ENCODE assay signal across 31 cellular contexts in the genomic region with DNA sequence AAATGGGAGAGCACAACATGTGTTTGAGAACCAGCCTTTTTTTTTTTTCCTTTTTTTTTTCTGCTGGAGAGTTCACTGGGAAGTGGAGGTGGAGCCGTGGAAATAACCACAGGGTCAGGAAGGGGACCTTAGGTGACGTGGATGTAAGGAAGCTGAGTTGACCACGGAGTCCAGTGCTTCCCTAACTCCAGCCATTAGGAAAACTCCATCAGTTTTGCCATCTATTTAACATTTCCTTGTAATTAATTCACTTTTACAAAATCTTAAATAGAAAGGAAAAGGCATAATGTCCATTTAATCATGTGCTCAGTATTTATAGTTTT. TPM values are rescaled to one million over a fixed set of nuclear protein-coding genes. Genes with fewer than 3 reads are reported as not detected.
A peak's percentile ranks its signal among the peaks of the same experiment; 100 is the strongest.
DNase-seq lines count a peak whose midpoint lies in the region; ATAC-seq and TF ChIP-seq lines count a peak whose summit lies in the region.
"Had no signal": no experiment of that assay in that cellular context is flagged by ENCODE, and none has a peak within 500 bp of the region (broad histone marks: within the 10 kb centered on the region; RNA-seq: fewer than 3 reads in every experiment).

No MANE protein-coding gene starts in this region.

- no peak overlapping the region for H2BK120ac ChIP-seq in IMR-90 (ENCODE audit: low read depth, low read length)

- H3K4me1 ChIP-seq in IMR-90 (ENCODE audit: control insufficient read depth, insufficient read depth, low read length): peaks cover 11% of the 10 kb centered on the region
- H3K4me1 ChIP-seq in A673 (ENCODE audit: insufficient read depth, low read length, poor library complexity, severe bottlenecking): peaks cover 26% of the 10 kb centered on the region
- H3K4me1 ChIP-seq: SJCRH30 had no signal

- H3K9me3 ChIP-seq in IMR-90 (ENCODE audit: control insufficient read depth, insufficient read depth, low read length) (no peaks in the 10 kb centered on the region), A673 (ENCODE audit: low read depth, low read length, poor library complexity, severe bottlenecking) (no peaks in the 10 kb centered on the region)
- H3K9me3 ChIP-seq: ascending aorta, mucosa of descending colon, SJCRH30, tibial nerve had no signal

- no peak for TF ChIP-seq CTCF in IMR-90 (conservative IDR thresholded peaks at IDR 0.05; ENCODE audit: low read depth, low read length)
- TF ChIP-seq CTCF in endothelial cell (IDR thresholded peaks at IDR 0.05; ENCODE audit: unreplicated experiment): no peak
- TF ChIP-seq CTCF in neural crest cell (conservative IDR thresholded peaks at IDR 0.05): no peak
- TF ChIP-seq CTCF in A673 (conservative IDR thresholded peaks at IDR 0.05; ENCODE audit: low read depth, low read length): no peak

- no peak overlapping the region for H3K18ac ChIP-seq in IMR-90 (ENCODE audit: low read depth, low read length)

- no peak overlapping the region for H2BK20ac ChIP-seq in IMR-90 (ENCODE audit: low read depth, low read length)

- intact Hi-C loops in activated CD4-positive, alpha-beta T cell treated with anti-CD3 and anti-CD28 coated beads for 36 hours (cut with DNase I, micrococcal nuclease): no loop called here
- intact Hi-C loops in IMR-90 (cut with micrococcal nuclease): no loop called here
- intact Hi-C loops in A673 (cut with micrococcal nuclease; ENCODE audit: unreplicated experiment): no loop called here
- intact Hi-C loops in sciatic nerve (cut with DNase I): no loop called here

- no peaks in the 10 kb centered on the region; the same call in 1 of the 2 replicates for H3K9me1 ChIP-seq in IMR-90 (ENCODE audit: insufficient read depth, low read length)

- H3K4me2 ChIP-seq in IMR-90 (ENCODE audit: low read depth, low read length): no peak overlapping the region

- no peak overlapping the region for H3K27ac ChIP-seq in IMR-90 (ENCODE audit: insufficient read depth, low read length)
- no peak overlapping the region for H3K27ac ChIP-seq in A673 (ENCODE audit: low read depth, low read length, poor library complexity, severe bottlenecking)
- H3K27ac ChIP-seq: ascending aorta, foreskin keratinocyte, SJCRH30, tibial nerve had no signal

- no peak overlapping the region for H2AFZ ChIP-seq in IMR-90 (replicated peaks; ENCODE audit: low read length, poor library complexity)

- no peaks in the 10 kb centered on the region for H3K36me3 ChIP-seq in IMR-90 (ENCODE audit: control insufficient read depth, insufficient read depth, low read length)
- no peaks in the 10 kb centered on the region for H3K36me3 ChIP-seq in A673 (ENCODE audit: insufficient read depth, low read length, poor library complexity, severe bottlenecking)
- H3K36me3 ChIP-seq: SJCRH30, tibial nerve had no signal

- peaks cover 2% of the 10 kb centered on the region for H3K27me3 Mint-ChIP-seq in activated CD4-positive, alpha-beta T cell treated with anti-CD3 and anti-CD28 coated beads for 36 hours
- peaks cover 8% of the 10 kb centered on the region for H3K27me3 Mint-ChIP-seq in endothelial cell (ENCODE audit: unreplicated experiment)
- H3K27me3 Mint-ChIP-seq in neural crest cell (ENCODE audit: low read depth): peaks cover 42% of the 10 kb centered on the region

- H3K27me3 ChIP-seq in IMR-90 (ENCODE audit: control insufficient read depth, insufficient read depth, low read length) (peaks cover 8% of the 10 kb centered on the region), A673 (replicated peaks; ENCODE audit: insufficient read depth, low read depth, low read length, poor library complexity) (no peaks in the 10 kb centered on the region)
- H3K27me3 ChIP-seq: ascending aorta, foreskin keratinocyte, tibial nerve had no signal

- dilution Hi-C loops in IMR-90 (cut with HindIII; ENCODE audit: low sequenced_read_pairs, unreplicated experiment): no loop called here

- H3K23ac ChIP-seq in IMR-90 (ENCODE audit: low read depth, low read length): no peak overlapping the region

- H2AK9ac ChIP-seq in IMR-90 (replicated peaks; ENCODE audit: low read depth, low read length, poor library complexity): no peak overlapping the region

- no peak overlapping the region for H2AK5ac ChIP-seq in IMR-90 (ENCODE audit: low read depth, low read length)

- CTCF ChIA-PET in activated CD4-positive, alpha-beta T cell treated with anti-CD3 and anti-CD28 coated beads for 36 hours (lab: Charles Lee): no interaction called here
- CTCF ChIA-PET in IMR-90 (lab: Yijun Ruan, JAX): no interaction called here
- CTCF ChIA-PET in A673 (lab: Charles Lee): no interaction called here

- no peak overlapping the region for H4K5ac ChIP-seq in IMR-90 (ENCODE audit: low read depth, low read length)

- no peak overlapping the region for H4K8ac ChIP-seq in IMR-90 (ENCODE audit: low read depth in 2 of 2, low read length in 2 of 2)

- H3K14ac ChIP-seq in IMR-90 (replicated peaks; ENCODE audit: low read depth, low read length): no peak overlapping the region

- H3K79me1 ChIP-seq in IMR-90 (ENCODE audit: low read depth in 1 of 2, low read length in 2 of 2): peaks cover 0 to 15% of the 10 kb centered on the region in 2 experiments; a peak in 1 of 4 replicates

- no CpG with 5 or more reads among the region's 3 CpGs for WGBS in IMR-90 (ENCODE audit: extremely low coverage in 2 of 2, insufficient read length in 1 of 2), 2 experiments

- H4K20me1 ChIP-seq in IMR-90 (ENCODE audit: insufficient read depth, low read length): no peaks in the 10 kb centered on the region

- TF ChIP-seq RAD21 in IMR-90 (IDR thresholded peaks at IDR 0.05; ENCODE audit: low read length): no peak

- H3K36me3 Mint-ChIP-seq in activated CD4-positive, alpha-beta T cell treated with anti-CD3 and anti-CD28 coated beads for 36 hours (ENCODE audit: low read depth): peaks cover 16% of the 10 kb centered on the region
- H3K36me3 Mint-ChIP-seq in endothelial cell (ENCODE audit: low read depth, unreplicated experiment) (no peaks in the 10 kb centered on the region), neural crest cell (ENCODE audit: low read depth) (no peaks in the 10 kb centered on the region)

- POLR2A ChIA-PET in activated CD4-positive, alpha-beta T cell treated with anti-CD3 and anti-CD28 coated beads for 36 hours (lab: Charles Lee): no interaction called here
- POLR2A ChIA-PET in IMR-90 (lab: Charles Lee; ENCODE audit: unreplicated experiment) (no interaction called here), A673 (lab: Charles Lee; ENCODE audit: low non-redundant PET) (no interaction called here)

- H2BK5ac ChIP-seq in IMR-90 (ENCODE audit: low read depth, low read length, poor library complexity, severe bottlenecking): no peak overlapping the region

- H3K4me3 Mint-ChIP-seq in activated CD4-positive, alpha-beta T cell treated with anti-CD3 and anti-CD28 coated beads for 36 hours: peak overlapping the region; percentile 89
- peak overlapping the region; percentile 62 for H3K4me3 Mint-ChIP-seq in endothelial cell (ENCODE audit: unreplicated experiment)
- H3K4me3 Mint-ChIP-seq in neural crest cell: peak overlapping the region; percentile 93

- ATAC-seq in activated CD4-positive, alpha-beta T cell treated with anti-CD3 and anti-CD28 coated beads for 36 hours: no peak
- ATAC-seq in IMR-90 (ENCODE audit: low read depth): no peak
- no peak for ATAC-seq in sciatic nerve
- ATAC-seq: foreskin keratinocyte; mucosa of descending colon; Panc1; stimulated activated naive CD8-positive, alpha-beta T cell treated with anti-CD3 and anti-CD28 coated beads, Interleukin-15, amount 100 ng/mL, for 72 hours; T-cell had no signal

- no peak overlapping the region for H3K56ac ChIP-seq in IMR-90 (ENCODE audit: extremely low read depth, insufficient read depth, low read length)

- in situ Hi-C loops in IMR-90 (cut with MboI; ENCODE audit: low sequenced_read_pairs): no loop called here

- peaks cover 25% of the 10 kb centered on the region for H3K4me1 Mint-ChIP-seq in activated CD4-positive, alpha-beta T cell treated with anti-CD3 and anti-CD28 coated beads for 36 hours
- H3K4me1 Mint-ChIP-seq in endothelial cell (ENCODE audit: unreplicated experiment) (peaks cover 19% of the 10 kb centered on the region), neural crest cell (peaks cover 27% of the 10 kb centered on the region)

- TF ChIP-seq POLR2A in IMR-90 (IDR thresholded peaks at IDR 0.05; ENCODE audit: low read depth, low read length): no peak
- TF ChIP-seq POLR2A in erythroblast (IDR thresholded peaks at IDR 0.05; ENCODE audit: low read length): no peak

- H2BK15ac ChIP-seq in IMR-90 (ENCODE audit: low read depth, low read length): no peak overlapping the region

- H3K4me3 ChIP-seq in IMR-90 (ENCODE audit: insufficient read depth, low read depth, low read length) (no peak overlapping the region), A673 (ENCODE audit: low read depth, low read length, poor library complexity, severe bottlenecking) (no peak overlapping the region)
- H3K4me3 ChIP-seq: ascending aorta, mucosa of descending colon, SJCRH30, tibial nerve had no signal

- no peak overlapping the region for H3K27ac Mint-ChIP-seq in activated CD4-positive, alpha-beta T cell treated with anti-CD3 and anti-CD28 coated beads for 36 hours
- H3K27ac Mint-ChIP-seq in endothelial cell (ENCODE audit: unreplicated experiment) (peak overlapping the region; percentile 79), neural crest cell (ENCODE audit: unreplicated experiment) (no peak overlapping the region)
- H3K27ac Mint-ChIP-seq: stimulated activated naive CD8-positive, alpha-beta T cell treated with anti-CD3 and anti-CD28 coated beads, Interleukin-15, amount 100 ng/mL, for 72 hours had no signal

- H3K4ac ChIP-seq in IMR-90 (ENCODE audit: low read depth, low read length): no peak overlapping the region

- no peaks in the 10 kb centered on the region for H3K9me3 Mint-ChIP-seq in activated CD4-positive, alpha-beta T cell treated with anti-CD3 and anti-CD28 coated beads for 36 hours (ENCODE audit: low read depth)
- H3K9me3 Mint-ChIP-seq in endothelial cell (ENCODE audit: unreplicated experiment) (no peaks in the 10 kb centered on the region), neural crest cell (no peaks in the 10 kb centered on the region)
- H3K9me3 Mint-ChIP-seq: central memory CD8-positive, alpha-beta T cell; stimulated activated naive CD8-positive, alpha-beta T cell treated with anti-CD3 and anti-CD28 coated beads, Interleukin-15, amount 100 ng/mL, for 72 hours; T-cell had no signal

- no peak overlapping the region for H4K91ac ChIP-seq in IMR-90 (ENCODE audit: insufficient read depth, low read depth, low read length)

- BruUV-seq in IMR-90 (replicated peaks; lab: Mats Ljungman, UMichigan) (no TSS peak), A673 (replicated peaks; lab: Mats Ljungman, UMichigan) (no TSS peak)

- no peak for DNase-seq in activated CD4-positive, alpha-beta T cell treated with anti-CD3 and anti-CD28 coated beads for 36 hours
- no peak for DNase-seq in activated CD4-positive, alpha-beta T cell treated with anti-CD3 and anti-CD28 coated beads, Interleukin-2, amount 50 U/mL, for 48 hours
- DNase-seq in IMR-90: peak; percentile 24
- no peak for DNase-seq in endothelial cell (ENCODE audit: low spot score)
- DNase-seq in neural crest cell (ENCODE audit: low read depth, low spot score): no peak
- no peak for DNase-seq in A673 (ENCODE audit: low spot score)
- DNase-seq in sciatic nerve (ENCODE audit: low spot score): no peak
- DNase-seq in erythroblast (lab: John Stamatoyannopoulos, UW): no peak
- DNase-seq: 8988T; activated CD4-positive, alpha-beta T cell treated with anti-CD3 and anti-CD28 coated beads for 4 hours; activated gamma-delta T cell treated with Interleukin-2 at 50 U/mL for 16 hours; AML-193; foreskin keratinocyte; hippocampal formation; NCI-H1417 treated with DMSO at 0.1 percent for 48 hours; NK-92 treated with Interleukin-12 subunit alpha and Interleukin-12 subunit beta, amount 100 ng/mL, for 24 hours; occipital lobe; SJCRH30; stimulated activated CD4-positive, alpha-beta T cell treated with anti-CD3 and anti-CD28 coated beads, Interleukin-4, amount 100 ng/mL, for 24 hours; stimulated activated naive CD8-positive, alpha-beta T cell treated with anti-CD3 and anti-CD28 coated beads, Interleukin-15, amount 100 ng/mL, for 72 hours; T-cell had no signal

- no peak overlapping the region for H3K9ac ChIP-seq in IMR-90 (ENCODE audit: low read depth, low read length)

RNA-seq across cellular contexts. Expression of gene CDK2AP2, which starts 2.0 kb away (rescaled TPM):
- total RNA-seq in activated CD4-positive, alpha-beta T cell treated with anti-CD3 and anti-CD28 coated beads for 36 hours: 10 to 100 TPM; 64.1 to 68.7 TPM
- total RNA-seq in IMR-90 (2012; rRNA removed) (8.1 and 9.2 TPM in 2 replicates), endothelial cell (ENCODE audit: unreplicated experiment) (27.8 TPM), neural crest cell (32.0 and 32.8 TPM in 2 replicates), A673 (2021) (48.1 and 51.3 TPM in 2 replicates), sciatic nerve (73.6 TPM)
- 44.7 and 49.8 TPM in 2 replicates for polyA plus RNA-seq in IMR-90 (2012; rRNA removed)
- 49.1 and 52.7 TPM in 2 replicates for polyA plus RNA-seq in IMR-90 (2012; cell fraction: cytosol; rRNA removed)
- 41.3 and 43.1 TPM in 2 replicates for polyA plus RNA-seq in IMR-90 (2012; cell fraction: nucleus; rRNA removed; ENCODE audit: low replicate concordance)

RNA-seq across cellular contexts. Expression of gene PITPNM1, which starts 4.8 kb away (rescaled TPM):
- 100 to 1,000 TPM in 1 of 2 experiments, 10 to 100 TPM in 1; 94.5 to 100 TPM for total RNA-seq in activated CD4-positive, alpha-beta T cell treated with anti-CD3 and anti-CD28 coated beads for 36 hours
- total RNA-seq in IMR-90 (2012; rRNA removed): 4.7 and 5.0 TPM in 2 replicates
- polyA plus RNA-seq in IMR-90 (2012; rRNA removed): 15.4 and 18.3 TPM in 2 replicates
- polyA plus RNA-seq in IMR-90 (2012; cell fraction: cytosol; rRNA removed): 8.3 and 16.2 TPM in 2 replicates
- polyA plus RNA-seq in IMR-90 (2012; cell fraction: nucleus; rRNA removed; ENCODE audit: low replicate concordance): 41.1 and 134 TPM in 2 replicates
- 11.5 TPM for total RNA-seq in endothelial cell (ENCODE audit: unreplicated experiment)
- total RNA-seq in neural crest cell: 81.5 and 109 TPM in 2 replicates
- total RNA-seq in A673 (2021): 55.9 and 60.9 TPM in 2 replicates
- 80.0 TPM for total RNA-seq in sciatic nerve

RNA-seq across cellular contexts. Expression of gene CABP2, which starts 13.3 kb away (rescaled TPM):
- total RNA-seq in activated CD4-positive, alpha-beta T cell treated with anti-CD3 and anti-CD28 coated beads for 36 hours: not detected
- total RNA-seq in IMR-90 (2012; rRNA removed) (not detected in 2 replicates), endothelial cell (ENCODE audit: unreplicated experiment) (not detected), neural crest cell (not detected in 2 replicates), A673 (2021) (not detected in 2 replicates), sciatic nerve (not detected)
- polyA plus RNA-seq in IMR-90 (2012; rRNA removed): not detected in 2 replicates
- not detected in 2 replicates for polyA plus RNA-seq in IMR-90 (2012; cell fraction: cytosol; rRNA removed)
- polyA plus RNA-seq in IMR-90 (2012; cell fraction: nucleus; rRNA removed; ENCODE audit: low replicate concordance): not detected in 2 replicates
- total RNA-seq: ascending aorta, Daoy, dermis microvascular lymphatic vessel endothelial cell, foreskin keratinocyte, H4, liver, mucosa of descending colon, NCI-H460, occipital lobe, SJCRH30, T-cell, tibial nerve had no signal
- polyA plus RNA-seq: foreskin keratinocyte, liver had no signal

RNA-seq across cellular contexts. Expression of gene AIP, which starts 27.2 kb away (rescaled TPM):
- 100 to 1,000 TPM; 142 to 144 TPM for total RNA-seq in activated CD4-positive, alpha-beta T cell treated with anti-CD3 and anti-CD28 coated beads for 36 hours
- total RNA-seq in IMR-90 (2012; rRNA removed): 91.4 and 95.5 TPM in 2 replicates
- polyA plus RNA-seq in IMR-90 (2012; rRNA removed): 122 and 130 TPM in 2 replicates
- polyA plus RNA-seq in IMR-90 (2012; cell fraction: cytosol; rRNA removed): 119 and 146 TPM in 2 replicates
- polyA plus RNA-seq in IMR-90 (2012; cell fraction: nucleus; rRNA removed; ENCODE audit: low replicate concordance): 57.9 and 94.8 TPM in 2 replicates
- 32.9 TPM for total RNA-seq in endothelial cell (ENCODE audit: unreplicated experiment)
- 48.7 and 50.1 TPM in 2 replicates for total RNA-seq in neural crest cell
- 66.0 and 77.9 TPM in 2 replicates for total RNA-seq in A673 (2021)
- total RNA-seq in sciatic nerve: 72.0 TPM

RNA-seq across cellular contexts. Expression of gene TMEM134, which starts 40.9 kb away (rescaled TPM):
- total RNA-seq in activated CD4-positive, alpha-beta T cell treated with anti-CD3 and anti-CD28 coated beads for 36 hours: 10 to 100 TPM; 69.9 to 74.7 TPM
- total RNA-seq in IMR-90 (2012; rRNA removed) (12.5 and 18.9 TPM in 2 replicates), endothelial cell (ENCODE audit: unreplicated experiment) (47.4 TPM), neural crest cell (37.3 and 40.8 TPM in 2 replicates), A673 (2021) (36.0 and 40.3 TPM in 2 replicates), sciatic nerve (49.9 TPM)
- 55.0 and 64.4 TPM in 2 replicates for polyA plus RNA-seq in IMR-90 (2012; rRNA removed)
- polyA plus RNA-seq in IMR-90 (2012; cell fraction: cytosol; rRNA removed): 167 and 255 TPM in 2 replicates
- 119 and 287 TPM in 2 replicates for polyA plus RNA-seq in IMR-90 (2012; cell fraction: nucleus; rRNA removed; ENCODE audit: low replicate concordance)
